ENCODE assay signal across 28 cellular contexts in the genomic region with DNA sequence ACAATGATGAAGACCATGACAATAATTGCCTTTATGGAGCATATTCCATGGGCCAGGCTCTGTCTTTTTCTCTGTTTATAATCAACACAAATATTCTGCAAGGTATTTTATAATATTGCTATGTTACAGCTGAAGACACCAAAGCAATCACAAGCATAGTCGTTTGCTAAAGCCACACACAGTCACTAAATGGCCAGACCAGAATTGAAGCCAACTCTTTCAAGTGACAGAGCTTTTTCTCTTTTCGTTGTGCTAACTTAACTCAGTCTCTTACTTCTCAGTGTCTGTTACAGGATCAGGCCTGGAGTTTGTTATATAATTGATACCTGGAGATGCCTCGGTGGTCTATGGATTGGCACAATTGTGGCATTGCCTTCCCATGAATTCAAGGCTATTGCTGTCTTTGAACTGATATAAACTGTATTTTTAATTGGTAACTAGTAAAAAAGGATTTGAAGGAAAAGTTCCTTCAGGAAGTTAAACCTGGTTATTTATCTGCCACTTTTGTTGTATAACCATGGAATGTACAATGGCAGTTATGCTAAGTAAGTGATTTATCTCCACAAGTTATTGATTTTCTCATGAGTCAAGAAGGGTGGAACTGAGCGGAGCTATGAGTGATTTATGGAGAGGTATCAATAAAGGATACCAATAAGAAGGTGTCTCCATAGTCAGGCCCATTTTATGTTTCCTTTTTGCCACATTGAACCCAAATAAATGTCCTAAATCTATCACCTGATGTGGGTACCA.
"Had no signal": no experiment of that assay in that cellular context is flagged by ENCODE, and none has a peak within 500 bp of the region (broad histone marks: within the 10 kb centered on the region; RNA-seq: fewer than 3 reads in every experiment).

No MANE protein-coding gene starts in this region.

- H3K27me3 Mint-ChIP-seq: activated naive CD8-positive, alpha-beta T cell treated with anti-CD3 and anti-CD28 coated beads, Interleukin-2, amount 10 ng/mL, durations not matched to agents 7 days and 5 days had no signal

- H3K36me3 ChIP-seq: esophagus squamous epithelium, gastroesophageal sphincter, WERI-Rb-1 had no signal

- DNase-seq: activated B cell treated with CpG ODN at 0.5 μM for 24 hours; activated CD4-positive, alpha-beta T cell treated with anti-CD3 and anti-CD28 coated beads for 48 hours; activated CD4-positive, alpha-beta T cell treated with anti-CD3 and anti-CD28 coated beads, Interleukin-2, amount 50 U/mL, for 1 hour; activated CD4-positive, alpha-beta T cell treated with anti-CD3 and anti-CD28 coated beads, Interleukin-2, amount 50 U/mL, for 48 hours; activated CD8-positive, alpha-beta memory T cell treated with anti-CD3 and anti-CD28 coated beads for 24 hours; activated CD8-positive, alpha-beta T cell treated with anti-CD3 and anti-CD28 coated beads for 36 hours; activated effector memory CD4-positive, alpha-beta T cell treated with Interleukin-2 at 50 U/mL for 16 hours; activated gamma-delta T cell treated with Interleukin-2 at 50 U/mL for 16 hours; activated naive CD4-positive, alpha-beta T cell treated with anti-CD3 and anti-CD28 coated beads for 36 hours; activated naive CD8-positive, alpha-beta T cell treated with anti-CD3 and anti-CD28 coated beads, Interleukin-2, amount 10 ng/mL, durations not matched to agents 7 days and 5 days; activated T-cell treated with anti-CD3 and anti-CD28 coated beads, Interleukin-2, amount 50 U/mL, for 4 hours; amniotic stem cell; anterior cingulate cortex; caudate nucleus; cortex of kidney; dermis blood vessel endothelial cell; effector CD8-positive, alpha-beta T cell; esophagus squamous epithelium; foreskin melanocyte; T-helper 1 cell; T-helper 17 cell; T1000; WERI-Rb-1 had no signal

- H3K27ac Mint-ChIP-seq: activated B cell treated with CpG ODN at 0.5 μM for 24 hours; activated CD8-positive, alpha-beta T cell treated with anti-CD3 and anti-CD28 coated beads for 36 hours; activated naive CD4-positive, alpha-beta T cell treated with anti-CD3 and anti-CD28 coated beads for 36 hours; activated naive CD4-positive, alpha-beta T cell treated with anti-CD3 and anti-CD28 coated beads, Interleukin-2, amount 50 U/mL, for 72 hours; activated naive CD8-positive, alpha-beta T cell treated with anti-CD3 and anti-CD28 coated beads, Interleukin-2, amount 10 ng/mL, durations not matched to agents 7 days and 5 days; activated T-helper 17 cell treated with anti-CD3 and anti-CD28 coated beads, Interleukin-2, amount 50 U/mL, for 72 hours; T-helper 17 cell; T-helper 2 cell treated with Interferon-gamma antibody and Interleukin-4, amounts not matched to agents 5 μg/mL and 100 μg/mL, for 36 hours had no signal

- H3K9me3 Mint-ChIP-seq: activated B cell treated with CpG ODN at 0.5 μM for 24 hours; activated CD8-positive, alpha-beta T cell treated with anti-CD3 and anti-CD28 coated beads for 36 hours; activated naive CD4-positive, alpha-beta T cell treated with anti-CD3 and anti-CD28 coated beads for 36 hours; activated T-cell treated with anti-CD3 and anti-CD28 coated beads, Interleukin-2, amount 50 U/mL, for 4 hours; activated T-helper 17 cell treated with anti-CD3 and anti-CD28 coated beads, Interleukin-2, amount 50 U/mL, for 72 hours had no signal

- H3K4me1 Mint-ChIP-seq: activated B cell treated with CpG ODN at 0.5 μM for 24 hours; activated naive CD8-positive, alpha-beta T cell treated with anti-CD3 and anti-CD28 coated beads, Interleukin-2, amount 10 ng/mL, durations not matched to agents 7 days and 5 days; activated T-helper 17 cell treated with anti-CD3 and anti-CD28 coated beads, Interleukin-2, amount 50 U/mL, for 72 hours; T-helper 17 cell had no signal

- H3K4me3 Mint-ChIP-seq: activated B cell treated with CpG ODN at 0.5 μM for 24 hours; activated CD8-positive, alpha-beta T cell treated with anti-CD3 and anti-CD28 coated beads for 36 hours; activated naive CD4-positive, alpha-beta T cell treated with anti-CD3 and anti-CD28 coated beads for 36 hours; activated naive CD8-positive, alpha-beta T cell treated with anti-CD3 and anti-CD28 coated beads, Interleukin-2, amount 10 ng/mL, durations not matched to agents 7 days and 5 days; activated T-cell treated with anti-CD3 and anti-CD28 coated beads, Interleukin-2, amount 50 U/mL, for 4 hours; activated T-helper 17 cell treated with anti-CD3 and anti-CD28 coated beads, Interleukin-2, amount 50 U/mL, for 72 hours; T-helper 17 cell; T-helper 2 cell treated with Interferon-gamma antibody and Interleukin-4, amounts not matched to agents 5 μg/mL and 100 μg/mL, for 36 hours had no signal

- H3K27me3 ChIP-seq: gastroesophageal sphincter had no signal

- H3K9me3 ChIP-seq: esophagus squamous epithelium, gastroesophageal sphincter had no signal

- ATAC-seq: activated CD8-positive, alpha-beta T cell treated with anti-CD3 and anti-CD28 coated beads for 36 hours; activated naive CD4-positive, alpha-beta T cell treated with anti-CD3 and anti-CD28 coated beads, Interleukin-2, amount 50 U/mL, for 72 hours; activated T-cell treated with anti-CD3 and anti-CD28 coated beads, Interleukin-2, amount 50 U/mL, for 4 hours; activated T-helper 17 cell treated with anti-CD3 and anti-CD28 coated beads, Interleukin-2, amount 50 U/mL, for 72 hours; gastroesophageal sphincter; T-helper 17 cell had no signal

- H3K4me3 ChIP-seq: esophagus squamous epithelium, gastroesophageal sphincter had no signal

- H3K36me3 Mint-ChIP-seq: activated naive CD8-positive, alpha-beta T cell treated with anti-CD3 and anti-CD28 coated beads, Interleukin-2, amount 10 ng/mL, durations not matched to agents 7 days and 5 days had no signal

- H3K27ac ChIP-seq: epithelial cell of prostate, gastroesophageal sphincter, WERI-Rb-1 had no signal

- H3K4me1 ChIP-seq: esophagus squamous epithelium, gastroesophageal sphincter had no signal
